Comparison of ENCODE assay signal across 36 cellular contexts in the genomic region with DNA sequence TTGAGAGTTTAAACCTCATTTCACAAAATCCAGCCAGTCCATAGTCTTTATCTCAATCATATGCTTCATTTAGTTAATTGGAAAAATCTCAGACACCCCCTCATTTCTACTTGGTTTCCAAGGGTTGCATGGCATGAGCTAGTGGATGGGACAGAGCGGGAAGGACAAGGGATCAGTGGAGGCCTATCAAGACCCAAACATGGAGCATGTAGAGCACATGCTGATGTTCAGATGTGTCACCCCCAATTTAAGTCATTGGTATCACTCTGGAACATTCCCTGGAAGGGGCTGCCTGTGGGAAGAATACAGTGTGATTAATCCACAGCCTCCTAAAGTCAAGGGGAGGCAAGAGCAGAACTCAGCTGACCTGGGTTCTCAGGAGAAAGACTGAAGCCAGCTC. TPM values are rescaled to one million over a fixed set of nuclear protein-coding genes. Genes with fewer than 3 reads are reported as not detected.
"Had no signal": no experiment of that assay in that cellular context is flagged by ENCODE, and none has a peak within 500 bp of the region (broad histone marks: within the 10 kb centered on the region; RNA-seq: fewer than 3 reads in every experiment).

No MANE protein-coding gene starts in this region.

- H3K4me3 Mint-ChIP-seq: activated B cell treated with CpG ODN at 0.5 μM for 24 hours; activated CD8-positive, alpha-beta T cell treated with anti-CD3 and anti-CD28 coated beads for 36 hours; activated naive CD8-positive, alpha-beta T cell treated with anti-CD3 and anti-CD28 coated beads for 36 hours; activated T-cell treated with anti-CD3 and anti-CD28 coated beads, Interleukin-2, amount 50 U/mL, for 72 hours; activated T-helper 17 cell treated with anti-CD3 and anti-CD28 coated beads, Interleukin-2, amount 50 U/mL, for 72 hours had no signal

- H3K27ac ChIP-seq: ascending aorta, VCaP had no signal

- H3K36me3 Mint-ChIP-seq: activated naive CD8-positive, alpha-beta T cell treated with anti-CD3 and anti-CD28 coated beads for 36 hours had no signal

- DNase-seq: activated B cell treated with CpG ODN at 0.5 μM for 24 hours; activated CD4-positive, alpha-beta T cell treated with anti-CD3 and anti-CD28 coated beads for 48 hours; activated CD4-positive, alpha-beta T cell treated with anti-CD3 and anti-CD28 coated beads, Interleukin-2, amount 50 U/mL, for 4 hours; activated CD4-positive, CD25-positive, alpha-beta regulatory T cell treated with anti-CD3 and anti-CD28 coated beads, Interleukin-2, amount 50 U/mL, for 72 hours; activated CD8-positive, alpha-beta T cell treated with anti-CD3 and anti-CD28 coated beads for 36 hours; activated effector memory CD4-positive, alpha-beta T cell treated with anti-CD3 and anti-CD28 coated beads, Interleukin-2, amount 50 U/mL, for 16 hours; activated naive CD4-positive, alpha-beta T cell; activated naive CD4-positive, alpha-beta T cell treated with anti-CD3 and anti-CD28 coated beads, Interleukin-2, amount 50 U/mL, for 16 hours; activated naive CD8-positive, alpha-beta T cell treated with anti-CD3 and anti-CD28 coated beads for 36 hours; activated T-cell treated with anti-CD3 and anti-CD28 coated beads, Interleukin-2, amount 50 U/mL, for 1 hour; activated T-cell treated with anti-CD3 and anti-CD28 coated beads, Interleukin-2, amount 50 U/mL, for 72 hours; amygdala; NCI-H1092 treated with DMSO at 0.1 percent for 48 hours; NCI-H1417; NCI-H146; NCI-H187; NCI-H2029 treated with DMSO at 0.1 percent for 48 hours; NCI-H2107; NCI-H2171; NCI-H510A; NCI-H526; NCI-H748 treated with DMSO at 0.1 percent for 48 hours; NK-92 treated with Interleukin-12 subunit alpha and Interleukin-12 subunit beta, amount 100 ng/mL, for 24 hours; PC-3; Peyer's patch; RPMI8226; SW 1271; T-helper 1 cell; T-helper 2 cell; T-helper 9 cell had no signal

- ATAC-seq: activated CD8-positive, alpha-beta T cell treated with anti-CD3 and anti-CD28 coated beads for 36 hours; activated T-cell treated with anti-CD3 and anti-CD28 coated beads, Interleukin-2, amount 50 U/mL, for 72 hours; activated T-helper 17 cell treated with anti-CD3 and anti-CD28 coated beads, Interleukin-2, amount 50 U/mL, for 72 hours; PC-3 had no signal

- H3K4me3 ChIP-seq: ascending aorta, cardiac muscle cell, Peyer's patch had no signal

- H3K27me3 Mint-ChIP-seq: activated B cell treated with CpG ODN at 0.5 μM for 24 hours; activated CD8-positive, alpha-beta T cell treated with anti-CD3 and anti-CD28 coated beads for 36 hours; activated T-helper 17 cell treated with anti-CD3 and anti-CD28 coated beads, Interleukin-2, amount 50 U/mL, for 72 hours had no signal

- H3K9me3 Mint-ChIP-seq: activated B cell treated with CpG ODN at 0.5 μM for 24 hours; activated CD8-positive, alpha-beta T cell treated with anti-CD3 and anti-CD28 coated beads for 36 hours; activated naive CD8-positive, alpha-beta T cell treated with anti-CD3 and anti-CD28 coated beads for 36 hours; activated T-cell treated with anti-CD3 and anti-CD28 coated beads, Interleukin-2, amount 50 U/mL, for 72 hours; activated T-helper 17 cell treated with anti-CD3 and anti-CD28 coated beads, Interleukin-2, amount 50 U/mL, for 72 hours had no signal

- H3K36me3 ChIP-seq: ascending aorta, cardiac muscle cell, Peyer's patch had no signal

- H3K9me3 ChIP-seq: ascending aorta, Peyer's patch had no signal

- H3K4me1 Mint-ChIP-seq: activated naive CD8-positive, alpha-beta T cell treated with anti-CD3 and anti-CD28 coated beads for 36 hours; activated T-helper 17 cell treated with anti-CD3 and anti-CD28 coated beads, Interleukin-2, amount 50 U/mL, for 72 hours had no signal

- H3K27ac Mint-ChIP-seq: activated B cell treated with CpG ODN at 0.5 μM for 24 hours; activated CD8-positive, alpha-beta T cell treated with anti-CD3 and anti-CD28 coated beads for 36 hours; activated naive CD8-positive, alpha-beta T cell treated with anti-CD3 and anti-CD28 coated beads for 36 hours; activated T-cell treated with anti-CD3 and anti-CD28 coated beads, Interleukin-2, amount 50 U/mL, for 72 hours; activated T-helper 17 cell treated with anti-CD3 and anti-CD28 coated beads, Interleukin-2, amount 50 U/mL, for 72 hours had no signal

- H3K27me3 ChIP-seq: ascending aorta, cardiac muscle cell, Peyer's patch had no signal

RNA-seq across cellular contexts. Expression of a gene that starts 2.3 kb away (rescaled TPM):
- total RNA-seq: activated B cell treated with CpG ODN at 0.5 μM for 24 hours; activated CD8-positive, alpha-beta memory T cell treated with anti-CD3 and anti-CD28 coated beads for 36 hours; activated CD8-positive, alpha-beta T cell treated with anti-CD3 and anti-CD28 coated beads for 36 hours; activated naive CD8-positive, alpha-beta T cell treated with anti-CD3 and anti-CD28 coated beads for 36 hours; activated T-cell treated with anti-CD3 and anti-CD28 coated beads, Interleukin-2, amount 50 U/mL, for 72 hours; activated T-helper 17 cell treated with anti-CD3 and anti-CD28 coated beads, Interleukin-2, amount 50 U/mL, for 72 hours; ascending aorta; M059J; PC-3; Peyer's patch had no signal
